15 cellular contexts compared by ENCODE assay signal in the genomic region with DNA sequence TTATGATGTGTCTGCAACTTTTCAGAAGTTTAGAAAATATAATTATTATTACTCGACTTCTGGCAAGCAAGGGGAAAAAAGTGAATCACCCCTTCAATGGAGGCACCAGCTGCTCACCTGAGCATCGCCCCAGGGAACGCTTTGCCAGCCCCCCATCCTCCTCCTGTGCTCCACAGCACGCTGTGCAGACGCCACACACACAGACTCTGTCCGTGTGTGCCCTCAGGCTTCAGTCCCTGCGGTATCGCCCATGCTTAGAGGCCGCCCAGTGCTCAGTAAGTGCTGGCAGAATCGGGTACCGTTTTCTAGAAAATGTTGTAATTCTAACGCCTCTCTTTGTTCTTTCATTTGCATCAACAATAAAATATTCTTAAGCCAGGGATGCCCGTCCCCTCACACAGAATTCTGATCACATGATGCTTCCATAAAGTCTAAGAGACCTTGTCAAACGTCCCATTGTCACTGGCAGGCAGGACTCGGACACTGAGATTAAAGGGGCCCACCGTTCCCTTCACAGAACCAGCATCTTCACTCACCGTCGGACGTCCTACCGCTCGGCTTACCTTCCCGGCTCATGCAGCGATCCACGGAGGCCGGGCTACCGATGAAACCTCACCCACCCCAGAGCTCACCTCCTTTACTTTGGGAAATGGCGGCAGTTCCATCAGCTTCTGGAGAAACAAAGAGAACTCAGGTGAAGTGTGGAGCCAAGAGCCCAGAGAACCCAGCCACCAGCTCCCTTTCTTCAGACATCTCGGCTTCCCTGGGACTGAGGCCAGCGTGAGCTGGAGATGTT.
A peak's percentile ranks its signal among the peaks of the same experiment; 100 is the strongest.
DNase-seq lines count a peak whose midpoint lies in the region; ATAC-seq and TF ChIP-seq lines count a peak whose summit lies in the region.
"Had no signal": no experiment of that assay in that cellular context is flagged by ENCODE, and none has a peak within 500 bp of the region (broad histone marks: within the 10 kb centered on the region; RNA-seq: fewer than 3 reads in every experiment).

No MANE protein-coding gene starts in this region.

- TF ChIP-seq CTCF in esophagus muscularis mucosa (IDR thresholded peaks at IDR 0.05), result no peak
- TF ChIP-seq CTCF in nephron progenitor cell (IDR thresholded peaks at IDR 0.05), result no peak
- no peak for TF ChIP-seq CTCF in upper lobe of right lung (IDR thresholded peaks at IDR 0.05)
- TF ChIP-seq CTCF in GM13977 (IDR thresholded peaks at IDR 0.05; ENCODE audit: extremely low read depth, insufficient read depth, missing control alignments), result no peak

- peak overlapping the region; percentile 30 for H3K27ac Mint-ChIP-seq in activated naive CD4-positive, alpha-beta T cell treated with anti-CD3 and anti-CD28 coated beads, Interleukin-2, amount 50 U/mL, for 24 hours
- no peak overlapping the region for H3K27ac Mint-ChIP-seq in activated naive CD4-positive, alpha-beta T cell treated with anti-CD3 and anti-CD28 coated beads, Interleukin-2, amount 50 U/mL, for 72 hours
- H3K27ac Mint-ChIP-seq in nephron progenitor cell, result peak overlapping the region; percentile 45
- no peak overlapping the region for H3K27ac Mint-ChIP-seq in activated T-cell treated with anti-CD3 and anti-CD28 coated beads, Interleukin-2, amount 50 U/mL, for 72 hours
- H3K27ac Mint-ChIP-seq: CD8-positive, alpha-beta T cell; HFFc6 had no signal

- no peak overlapping the region for H3K27ac ChIP-seq in esophagus muscularis mucosa (replicated peaks in 1 of 4)
- H3K27ac ChIP-seq in upper lobe of right lung, result no peak overlapping the region
- H3K27ac ChIP-seq: KMS-11 had no signal

- intact Hi-C loops in esophagus muscularis mucosa (cut with DNase I), result no loop called here
- intact Hi-C loops in upper lobe of right lung (cut with DNase I), result no loop called here

- no peak overlapping the region for H3K4me3 Mint-ChIP-seq in activated naive CD4-positive, alpha-beta T cell treated with anti-CD3 and anti-CD28 coated beads, Interleukin-2, amount 50 U/mL, for 24 hours
- H3K4me3 Mint-ChIP-seq in nephron progenitor cell, result no peak overlapping the region
- no peak overlapping the region for H3K4me3 Mint-ChIP-seq in activated T-cell treated with anti-CD3 and anti-CD28 coated beads, Interleukin-2, amount 50 U/mL, for 72 hours
- H3K4me3 Mint-ChIP-seq: CD8-positive, alpha-beta T cell; HFFc6 had no signal

- TF ChIP-seq POLR2A in esophagus muscularis mucosa (IDR thresholded peaks at IDR 0.05; ENCODE audit: low read depth), result no peak

- H3K27me3 Mint-ChIP-seq in activated naive CD4-positive, alpha-beta T cell treated with anti-CD3 and anti-CD28 coated beads, Interleukin-2, amount 50 U/mL, for 24 hours, result peaks cover 2% of the 10 kb centered on the region
- peaks cover 21% of the 10 kb centered on the region for H3K27me3 Mint-ChIP-seq in nephron progenitor cell (ENCODE audit: low read depth, poor library complexity)
- H3K27me3 Mint-ChIP-seq in activated T-cell treated with anti-CD3 and anti-CD28 coated beads, Interleukin-2, amount 50 U/mL, for 72 hours (ENCODE audit: low read depth), result no peaks in the 10 kb centered on the region

- no peaks in the 10 kb centered on the region for H3K36me3 Mint-ChIP-seq in activated naive CD4-positive, alpha-beta T cell treated with anti-CD3 and anti-CD28 coated beads, Interleukin-2, amount 50 U/mL, for 24 hours
- H3K36me3 Mint-ChIP-seq in activated naive CD4-positive, alpha-beta T cell treated with anti-CD3 and anti-CD28 coated beads, Interleukin-2, amount 50 U/mL, for 72 hours, result peaks cover 7 to 8% of the 10 kb centered on the region in 2 donors
- H3K36me3 Mint-ChIP-seq in nephron progenitor cell (ENCODE audit: low read depth), result no peaks in the 10 kb centered on the region
- peaks cover 2 to 4% of the 10 kb centered on the region in 2 donors for H3K36me3 Mint-ChIP-seq in activated T-cell treated with anti-CD3 and anti-CD28 coated beads, Interleukin-2, amount 50 U/mL, for 72 hours (ENCODE audit: insufficient read depth in 2 of 2)
- H3K36me3 Mint-ChIP-seq: CD8-positive, alpha-beta T cell had no signal

- H3K36me3 ChIP-seq in esophagus muscularis mucosa (no peaks in the 10 kb centered on the region), upper lobe of right lung (no peaks in the 10 kb centered on the region)

- no peaks in the 10 kb centered on the region for H3K9me3 ChIP-seq in esophagus muscularis mucosa
- H3K9me3 ChIP-seq in upper lobe of right lung, result no peaks in the 10 kb centered on the region

- no peak for ATAC-seq in activated naive CD4-positive, alpha-beta T cell treated with anti-CD3 and anti-CD28 coated beads, Interleukin-2, amount 50 U/mL, for 72 hours
- ATAC-seq in upper lobe of right lung (no peak), HG02870 (IDR thresholded peaks at IDR 0.05; ENCODE audit: unreplicated experiment) (no peak)
- ATAC-seq in activated T-cell treated with anti-CD3 and anti-CD28 coated beads, Interleukin-2, amount 50 U/mL, for 72 hours (replicated peaks in 1 of 2), result no peak
- ATAC-seq: CD8-positive, alpha-beta T cell had no signal

- H3K4me1 ChIP-seq in esophagus muscularis mucosa, result no peaks in the 10 kb centered on the region
- no peaks in the 10 kb centered on the region for H3K4me1 ChIP-seq in upper lobe of right lung

- H3K4me3 ChIP-seq in esophagus muscularis mucosa, result no peak overlapping the region
- no peak overlapping the region for H3K4me3 ChIP-seq in upper lobe of right lung

- H3K27me3 ChIP-seq in esophagus muscularis mucosa, result peaks cover 0 to 8% (median 0%) of the 10 kb centered on the region in 4 donors
- H3K27me3 ChIP-seq in upper lobe of right lung, result no peaks in the 10 kb centered on the region

- peaks cover 8% of the 10 kb centered on the region for H3K4me1 Mint-ChIP-seq in activated naive CD4-positive, alpha-beta T cell treated with anti-CD3 and anti-CD28 coated beads, Interleukin-2, amount 50 U/mL, for 24 hours
- H3K4me1 Mint-ChIP-seq in nephron progenitor cell, result peaks cover 12% of the 10 kb centered on the region
- no peaks in the 10 kb centered on the region for H3K4me1 Mint-ChIP-seq in activated T-cell treated with anti-CD3 and anti-CD28 coated beads, Interleukin-2, amount 50 U/mL, for 72 hours (ENCODE audit: low read depth)

- 88% methylated on average over 28 of the region's 29 CpGs for WGBS in esophagus muscularis mucosa

- no peak for DNase-seq in activated naive CD4-positive, alpha-beta T cell treated with anti-CD3 and anti-CD28 coated beads, Interleukin-2, amount 50 U/mL, for 72 hours (ENCODE audit: low spot score in 2 of 2)
- DNase-seq in esophagus muscularis mucosa (ENCODE audit: extremely low spot score), result peak; percentile 50
- no peak for DNase-seq in nephron progenitor cell
- peak; percentile 58 for DNase-seq in upper lobe of right lung
- DNase-seq in activated T-cell treated with anti-CD3 and anti-CD28 coated beads, Interleukin-2, amount 50 U/mL, for 72 hours, result no peak
- DNase-seq in GM13977 (ENCODE audit: low spot score), result no peak
- DNase-seq: HFFc6, NCI-H1092, NCI-H2107, NCI-H774, Right ventricle myocardium superior had no signal

- no peaks in the 10 kb centered on the region for H3K9me3 Mint-ChIP-seq in activated naive CD4-positive, alpha-beta T cell treated with anti-CD3 and anti-CD28 coated beads, Interleukin-2, amount 50 U/mL, for 24 hours
- peaks cover 14 to 19% of the 10 kb centered on the region in 2 donors for H3K9me3 Mint-ChIP-seq in activated naive CD4-positive, alpha-beta T cell treated with anti-CD3 and anti-CD28 coated beads, Interleukin-2, amount 50 U/mL, for 72 hours
- H3K9me3 Mint-ChIP-seq in nephron progenitor cell, result peaks cover 5% of the 10 kb centered on the region
- H3K9me3 Mint-ChIP-seq in activated T-cell treated with anti-CD3 and anti-CD28 coated beads, Interleukin-2, amount 50 U/mL, for 72 hours, result peaks cover 9 to 15% of the 10 kb centered on the region in 2 donors

- no peak for TF ChIP-seq EP300 in esophagus muscularis mucosa (IDR thresholded peaks at IDR 0.05)

- in situ Hi-C loops in GM13977 (cut with MboI; ENCODE audit: low pct_unique_long_range_greater_than_20kb, low sequenced_read_pairs, unreplicated experiment), result no loop called here

Comparison
In these comparisons a context has a peak if more than half of its experiments do, and no peak if none do; other contexts are left out.
1. H3K27ac Mint-ChIP-seq: peak in activated naive CD4-positive, alpha-beta T cell treated with anti-CD3 and anti-CD28 coated beads, Interleukin-2, amount 50 U/mL, for 24 hours (single experiment) and nephron progenitor cell (single experiment); none in activated naive CD4-positive, alpha-beta T cell treated with anti-CD3 and anti-CD28 coated beads, Interleukin-2, amount 50 U/mL, for 72 hours (0 of 2) and activated T-cell treated with anti-CD3 and anti-CD28 coated beads, Interleukin-2, amount 50 U/mL, for 72 hours (single experiment).
2. DNase-seq: peak in esophagus muscularis mucosa (single experiment) and upper lobe of right lung (single experiment); none in activated naive CD4-positive, alpha-beta T cell treated with anti-CD3 and anti-CD28 coated beads, Interleukin-2, amount 50 U/mL, for 72 hours (0 of 2), nephron progenitor cell (single experiment), activated T-cell treated with anti-CD3 and anti-CD28 coated beads, Interleukin-2, amount 50 U/mL, for 72 hours (0 of 2) and GM13977 (single experiment).